ENCODE assay signal across 1 cellular context in the genomic region with DNA sequence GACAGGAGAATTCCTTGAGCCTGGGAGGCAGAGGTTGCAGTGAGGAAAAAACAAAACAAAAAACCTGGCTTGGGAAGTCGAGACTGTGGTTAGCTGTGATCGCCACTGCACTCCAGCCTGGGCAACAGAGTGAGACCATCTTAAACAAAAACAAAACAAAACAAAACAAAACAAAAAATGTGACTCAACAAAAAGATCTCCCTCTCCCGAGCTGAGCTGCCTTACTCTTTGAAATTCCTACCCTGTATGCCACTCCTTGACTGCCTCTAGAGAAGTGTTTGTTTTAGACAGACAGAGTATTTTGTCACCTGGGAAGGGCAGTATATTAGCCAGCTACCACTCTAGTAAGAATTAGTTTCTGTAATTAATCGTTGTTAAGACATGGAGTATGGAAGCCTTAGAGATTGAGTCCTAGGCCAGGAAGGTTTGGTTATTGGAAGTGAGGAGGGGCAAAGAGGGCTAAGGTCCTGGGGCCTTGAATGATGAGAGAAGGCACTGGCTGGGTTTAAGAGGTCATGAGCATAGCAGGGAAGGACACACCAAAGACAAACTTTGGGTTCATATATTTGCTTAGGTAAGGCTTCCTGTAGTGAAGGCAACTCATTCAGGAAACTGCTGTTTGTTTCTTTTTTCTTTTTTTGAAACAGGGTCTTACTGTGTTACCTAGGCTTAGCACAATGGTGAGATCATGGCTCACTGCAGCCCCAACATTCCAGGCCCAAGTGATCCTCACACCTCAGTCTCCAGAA.
TF ChIP-seq lines count a peak whose summit lies in the region.

No MANE protein-coding gene starts in this region.

TF ChIP-seq in SK-N-SH, 30 proteins besides CTCF, POLR2A, EP300 and RAD21 (continued from another document):
- TF ChIP-seq, protein P1, sequence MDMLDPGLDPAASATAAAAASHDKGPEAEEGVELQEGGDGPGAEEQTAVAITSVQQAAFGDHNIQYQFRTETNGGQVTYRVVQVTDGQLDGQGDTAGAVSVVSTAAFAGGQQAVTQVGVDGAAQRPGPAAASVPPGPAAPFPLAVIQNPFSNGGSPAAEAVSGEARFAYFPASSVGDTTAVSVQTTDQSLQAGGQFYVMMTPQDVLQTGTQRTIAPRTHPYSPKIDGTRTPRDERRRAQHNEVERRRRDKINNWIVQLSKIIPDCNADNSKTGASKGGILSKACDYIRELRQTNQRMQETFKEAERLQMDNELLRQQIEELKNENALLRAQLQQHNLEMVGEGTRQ (IDR thresholded peaks at IDR 0.05; ENCODE audit: borderline replicate concordance, low read depth, low read length): no peak
- TF ChIP-seq CHD2 (IDR thresholded peaks at IDR 0.05; ENCODE audit: low read length, partially characterized antibody) (no peak), IRF3 (IDR thresholded peaks at IDR 0.05; ENCODE audit: low read depth, low read length) (no peak), FOSL2 (IDR thresholded peaks at IDR 0.05; ENCODE audit: borderline replicate concordance, low read depth) (no peak), ELF1 (IDR thresholded peaks at IDR 0.05) (no peak), GABPA (IDR thresholded peaks at IDR 0.05; ENCODE audit: low read depth) (no peak), GATA2 (CRISPR knock-in tag; IDR thresholded peaks at IDR 0.05) (no peak), FOXJ3 (CRISPR knock-in tag; IDR thresholded peaks at IDR 0.05) (no peak), SMC3 (IDR thresholded peaks at IDR 0.05; ENCODE audit: low read depth, low read length) (no peak), JUND (IDR thresholded peaks at IDR 0.05) (no peak)
- TF ChIP-seq, protein P2, sequence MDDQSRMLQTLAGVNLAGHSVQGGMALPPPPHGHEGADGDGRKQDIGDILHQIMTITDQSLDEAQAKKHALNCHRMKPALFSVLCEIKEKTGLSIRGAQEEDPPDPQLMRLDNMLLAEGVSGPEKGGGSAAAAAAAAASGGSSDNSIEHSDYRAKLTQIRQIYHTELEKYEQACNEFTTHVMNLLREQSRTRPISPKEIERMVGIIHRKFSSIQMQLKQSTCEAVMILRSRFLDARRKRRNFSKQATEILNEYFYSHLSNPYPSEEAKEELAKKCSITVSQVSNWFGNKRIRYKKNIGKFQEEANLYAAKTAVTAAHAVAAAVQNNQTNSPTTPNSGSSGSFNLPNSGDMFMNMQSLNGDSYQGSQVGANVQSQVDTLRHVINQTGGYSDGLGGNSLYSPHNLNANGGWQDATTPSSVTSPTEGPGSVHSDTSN (IDR thresholded peaks at IDR 0.05): no peak
